In genomic region chr6:120918137-120918536, GRCh38 we compare ENCODE assay signal across 26 cellular contexts.
DNase-seq lines count a peak whose midpoint lies in the region; ATAC-seq and TF ChIP-seq lines count a peak whose summit lies in the region.
"Had no signal": no experiment of that assay in that cellular context is flagged by ENCODE, and none has a peak within 500 bp of the region (broad histone marks: within the 10 kb centered on the region; RNA-seq: fewer than 3 reads in every experiment).

No MANE protein-coding gene starts in this region.

- no peak overlapping the region for H3K4me3 Mint-ChIP-seq in Calu3 (ENCODE audit: low read depth, unreplicated experiment)
- H3K4me3 Mint-ChIP-seq: CD8-positive, alpha-beta T cell had no signal

- no peak overlapping the region for H3K27ac Mint-ChIP-seq in Calu3 (ENCODE audit: unreplicated experiment)
- H3K27ac Mint-ChIP-seq: CD8-positive, alpha-beta T cell had no signal

- no peaks in the 10 kb centered on the region for H3F3A ChIP-seq in MM.1S (ENCODE audit: insufficient read depth, low read length)

- H3K27ac ChIP-seq in MM.1S (ENCODE audit: low read length) = no peak overlapping the region
- H3K27ac ChIP-seq in brain microvascular endothelial cell = no peak overlapping the region

- in situ Hi-C loops in KBM-7 (cut with MboI; ENCODE audit: low pct_unique_long_range_greater_than_20kb, low sequenced_read_pairs) (no loop called here), brain microvascular endothelial cell (cut with HindIII; ENCODE audit: low pct_ligation_motif_present, low sequenced_read_pairs) (no loop called here)

- no peaks in the 10 kb centered on the region for H3K27me3 Mint-ChIP-seq in Calu3 (ENCODE audit: unreplicated experiment)

- DNase-seq in MM.1S (peak; percentile 49), KBM-7 (no peak), Calu3 (no peak), brain microvascular endothelial cell (no peak), mucosa of descending colon (no peak)
- DNase-seq: 8988T; AML-193; C1 segment of cervical spinal cord; CD8-positive, alpha-beta T cell; DMS153; GOT3; IMR-90; Karpas-422; NCI-H1092; NCI-H1436; NCI-H187 treated with DMSO at 0.1 percent for 48 hours; NCI-H2107; NCI-H446 treated with DMSO at 0.1 percent for 48 hours; NCI-H526 treated with DMSO at 0.1 percent for 48 hours; SIG-M5 had no signal

- H3K79me2 ChIP-seq in MM.1S (ENCODE audit: low read length) = no peaks in the 10 kb centered on the region

- no peak overlapping the region for H3K4me2 ChIP-seq in MM.1S (ENCODE audit: low read depth, low read length)

- no TSS peak for BruUV-seq in Calu3 (replicated peaks; lab: Mats Ljungman, UMichigan)

- no peak overlapping the region for H2AFZ ChIP-seq in MM.1S (ENCODE audit: low read length)

- H3K4me1 ChIP-seq in MM.1S (ENCODE audit: low read length) (no peaks in the 10 kb centered on the region), mucosa of descending colon (ENCODE audit: low read depth) (no peaks in the 10 kb centered on the region)

- no peaks in the 10 kb centered on the region for H3K36me3 Mint-ChIP-seq in Calu3 (ENCODE audit: insufficient read depth, unreplicated experiment)
- H3K36me3 Mint-ChIP-seq: CD8-positive, alpha-beta T cell had no signal

- no peaks in the 10 kb centered on the region for H3K9me3 Mint-ChIP-seq in Calu3 (ENCODE audit: low read depth, unreplicated experiment)

- TF ChIP-seq CTCF in MM.1S (IDR thresholded peaks at IDR 0.05; ENCODE audit: low read length) = no peak
- no peak for TF ChIP-seq CTCF in Calu3 (IDR thresholded peaks at IDR 0.05; ENCODE audit: unreplicated experiment)
- no peak for TF ChIP-seq CTCF in brain microvascular endothelial cell (IDR thresholded peaks at IDR 0.05; ENCODE audit: low read depth, low read length, missing control alignments)
- no peak for TF ChIP-seq CTCF in mucosa of descending colon (IDR thresholded peaks at IDR 0.05)

- H3K9me2 ChIP-seq in MM.1S (replicated peaks; ENCODE audit: insufficient read depth, low read length) = no peaks in the 10 kb centered on the region

- no peaks in the 10 kb centered on the region for H3K9me3 ChIP-seq in MM.1S (replicated peaks; ENCODE audit: insufficient read depth, low read length)
- H3K9me3 ChIP-seq in mucosa of descending colon = no peaks in the 10 kb centered on the region

- no peaks in the 10 kb centered on the region for H4K20me1 ChIP-seq in MM.1S (ENCODE audit: insufficient read depth, low read length)

- no peaks in the 10 kb centered on the region for H3K4me1 Mint-ChIP-seq in Calu3 (ENCODE audit: low read depth, unreplicated experiment)

- H3K27me3 ChIP-seq in MM.1S (replicated peaks; ENCODE audit: insufficient read depth, low read length) (no peaks in the 10 kb centered on the region), brain microvascular endothelial cell (replicated peaks) (no peaks in the 10 kb centered on the region)

- intact Hi-C loops in Calu3 (cut with micrococcal nuclease; ENCODE audit: unreplicated experiment) = no loop called here
- intact Hi-C loops in mucosa of descending colon (cut with DNase I, micrococcal nuclease) = no loop called here

- H3K4me3 ChIP-seq in MM.1S (ENCODE audit: low read length) = no peak overlapping the region
- no peak overlapping the region for H3K4me3 ChIP-seq in brain microvascular endothelial cell (ENCODE audit: low read depth, low read length)
- H3K4me3 ChIP-seq in mucosa of descending colon = no peak overlapping the region

- no peak overlapping the region for H3K9ac ChIP-seq in MM.1S (ENCODE audit: low read length)

- ATAC-seq in GM18499 (IDR thresholded peaks at IDR 0.05; ENCODE audit: insufficient read depth, unreplicated experiment) = peak; percentile 45
- ATAC-seq in GM19372 (IDR thresholded peaks at IDR 0.05; ENCODE audit: low read depth, unreplicated experiment) = peak; percentile 57
- peak; percentile 44 for ATAC-seq in HG02885 (IDR thresholded peaks at IDR 0.05; ENCODE audit: poor library complexity, unreplicated experiment)
- no peak for ATAC-seq in mucosa of descending colon
- ATAC-seq: CD8-positive, alpha-beta T cell; HCT116; Panc1; SK-N-SH treated with all-trans-retinoic acid at 6 μM for 48 hours had no signal

- H3K36me3 ChIP-seq in MM.1S (replicated peaks; ENCODE audit: insufficient read depth, low read length) (no peaks in the 10 kb centered on the region), brain microvascular endothelial cell (replicated peaks) (no peaks in the 10 kb centered on the region), mucosa of descending colon (ENCODE audit: low read depth) (no peaks in the 10 kb centered on the region)

- CTCF ChIA-PET in Calu3 (lab: Charles Lee) = no interaction called here
